10 cellular contexts compared by ENCODE assay signal in genomic region chr6:116267879-116268588, GRCh38. TPM values are rescaled to one million over a fixed set of nuclear protein-coding genes. Genes with fewer than 3 reads are reported as not detected.
DNase-seq lines count a peak whose midpoint lies in the region; ATAC-seq and TF ChIP-seq lines count a peak whose summit lies in the region.
"Had no signal": no experiment of that assay in that cellular context is flagged by ENCODE, and none has a peak within 500 bp of the region (broad histone marks: within the 10 kb centered on the region; RNA-seq: fewer than 3 reads in every experiment).

No MANE protein-coding gene starts in this region.

- H3K4me1 Mint-ChIP-seq in activated T-cell treated with anti-CD3 and anti-CD28 coated beads, Interleukin-2, amount 50 U/mL, for 72 hours (ENCODE audit: low read depth), result peaks cover 40% of the 10 kb centered on the region
- peaks cover 10% of the 10 kb centered on the region for H3K4me1 Mint-ChIP-seq in activated T-helper 2 cell treated with anti-CD3 and anti-CD28 coated beads, Interferon-gamma antibody, Interleukin-2, Interleukin-4, amounts not matched to agents 10 μg/mL and 5 μg/mL and 100 μg/mL, durations not matched to agents 14 hours and 24 hours and 36 hours (ENCODE audit: low read depth)

- ATAC-seq in activated T-cell treated with anti-CD3 and anti-CD28 coated beads, Interleukin-2, amount 50 U/mL, for 72 hours (replicated peaks in 1 of 2), result peak; percentile 33 to 48
- ATAC-seq in HG02642 (IDR thresholded peaks at IDR 0.05; ENCODE audit: poor library complexity, unreplicated experiment) (peak; percentile 19), RWPE2 (ENCODE audit: low read depth) (peak; percentile 45; the same call in 2 of the 3 replicates)

- no peaks in the 10 kb centered on the region for H3K27me3 Mint-ChIP-seq in activated T-cell treated with anti-CD3 and anti-CD28 coated beads, Interleukin-2, amount 50 U/mL, for 72 hours (ENCODE audit: low read depth)
- H3K27me3 Mint-ChIP-seq in activated T-helper 2 cell treated with anti-CD3 and anti-CD28 coated beads, Interferon-gamma antibody, Interleukin-2, Interleukin-4, amounts not matched to agents 10 μg/mL and 5 μg/mL and 100 μg/mL, durations not matched to agents 14 hours and 24 hours and 36 hours (ENCODE audit: low read depth), result no peaks in the 10 kb centered on the region
- H3K27me3 Mint-ChIP-seq: IgD-negative memory B cell had no signal

- H3K27ac Mint-ChIP-seq in activated T-cell treated with anti-CD3 and anti-CD28 coated beads, Interleukin-2, amount 50 U/mL, for 72 hours, result peak overlapping the region; percentile 77
- H3K27ac Mint-ChIP-seq in activated T-helper 2 cell treated with anti-CD3 and anti-CD28 coated beads, Interferon-gamma antibody, Interleukin-2, Interleukin-4, amounts not matched to agents 10 μg/mL and 5 μg/mL and 100 μg/mL, durations not matched to agents 14 hours and 24 hours and 36 hours, result no peak overlapping the region
- H3K27ac Mint-ChIP-seq: IgD-negative memory B cell, neural progenitor cell had no signal

- H3K9me3 Mint-ChIP-seq in activated T-cell treated with anti-CD3 and anti-CD28 coated beads, Interleukin-2, amount 50 U/mL, for 72 hours, result peaks cover 0 to 8% of the 10 kb centered on the region in 2 donors
- H3K9me3 Mint-ChIP-seq in activated T-helper 2 cell treated with anti-CD3 and anti-CD28 coated beads, Interferon-gamma antibody, Interleukin-2, Interleukin-4, amounts not matched to agents 10 μg/mL and 5 μg/mL and 100 μg/mL, durations not matched to agents 14 hours and 24 hours and 36 hours, result peaks cover 13% of the 10 kb centered on the region

- intact Hi-C loops in activated T-helper 2 cell treated with anti-CD3 and anti-CD28 coated beads, Interferon-gamma antibody, Interleukin-2, Interleukin-4, amounts not matched to agents 10 μg/mL and 5 μg/mL and 100 μg/mL, durations not matched to agents 14 hours and 24 hours and 36 hours (cut with micrococcal nuclease), result loop anchor here (5.0 kb wide), 1 partner anchor 264 kb away; no protein-coding TSS in a partner anchor

- H3K4me1 ChIP-seq in RWPE2 (ENCODE audit: insufficient read depth, poor library complexity, severe bottlenecking) (no peaks in the 10 kb centered on the region), HAP-1 (no peaks in the 10 kb centered on the region)

- H3K36me3 Mint-ChIP-seq in activated T-cell treated with anti-CD3 and anti-CD28 coated beads, Interleukin-2, amount 50 U/mL, for 72 hours (ENCODE audit: insufficient read depth in 2 of 2), result peaks cover 17% of the 10 kb centered on the region in 2 donors
- peaks cover 22% of the 10 kb centered on the region for H3K36me3 Mint-ChIP-seq in activated T-helper 2 cell treated with anti-CD3 and anti-CD28 coated beads, Interferon-gamma antibody, Interleukin-2, Interleukin-4, amounts not matched to agents 10 μg/mL and 5 μg/mL and 100 μg/mL, durations not matched to agents 14 hours and 24 hours and 36 hours (ENCODE audit: low read depth)

- H3K36me3 ChIP-seq in RWPE2 (ENCODE audit: low read depth) (peaks cover 18% of the 10 kb centered on the region), HAP-1 (replicated peaks) (no peaks in the 10 kb centered on the region)
- H3K36me3 ChIP-seq: neural progenitor cell had no signal

- H3K9me3 ChIP-seq in RWPE2 (ENCODE audit: severe bottlenecking), result no peaks in the 10 kb centered on the region
- no peaks in the 10 kb centered on the region for H3K9me3 ChIP-seq in HAP-1

- H3K27ac ChIP-seq in RWPE2 (ENCODE audit: poor library complexity, severe bottlenecking), result no peak overlapping the region
- H3K27ac ChIP-seq: neural progenitor cell had no signal

- H3K4me3 ChIP-seq in RWPE2 (ENCODE audit: severe bottlenecking) (no peak overlapping the region), HAP-1 (no peak overlapping the region)
- H3K4me3 ChIP-seq: neural progenitor cell had no signal

- H3K27me3 ChIP-seq in RWPE2 (ENCODE audit: insufficient read depth, poor library complexity, severe bottlenecking), result no peaks in the 10 kb centered on the region
- H3K27me3 ChIP-seq in HAP-1 (ENCODE audit: low read depth), result no peaks in the 10 kb centered on the region
- H3K27me3 ChIP-seq: neural progenitor cell had no signal

- in situ Hi-C loops in HAP-1 (cut with MboI; ENCODE audit: low sequenced_read_pairs), result no loop called here

- DNase-seq in activated T-cell treated with anti-CD3 and anti-CD28 coated beads, Interleukin-2, amount 50 U/mL, for 72 hours, result no peak
- DNase-seq in activated T-cell treated with anti-CD3 and anti-CD28 coated beads, Interleukin-2, amount 50 U/mL, for 48 hours, result no peak
- DNase-seq in RWPE2 (ENCODE audit: low spot score) (no peak), myocyte (ENCODE audit: low read depth) (peak; percentile 26), HAP-1 (ENCODE audit: low spot score in 2 of 2) (no peak)
- no peak for DNase-seq in activated T-helper 2 cell treated with anti-CD3 and anti-CD28 coated beads, Interferon-gamma antibody, Interleukin-2, Interleukin-4, amounts not matched to agents 10 μg/mL and 5 μg/mL and 100 μg/mL, durations not matched to agents 14 hours and 24 hours and 36 hours (ENCODE audit: low spot score)
- DNase-seq in stimulated activated CD4-positive, alpha-beta T cell treated with anti-CD3 and anti-CD28 coated beads, Interleukin-2, amount 100 ng/mL, for 48 hours, result no peak

- TF ChIP-seq CTCF in RWPE2 (IDR thresholded peaks at IDR 0.05; ENCODE audit: poor library complexity, severe bottlenecking), result no peak

- peak overlapping the region in 1 of 2 donors; percentile 11 for H3K4me3 Mint-ChIP-seq in activated T-cell treated with anti-CD3 and anti-CD28 coated beads, Interleukin-2, amount 50 U/mL, for 72 hours
- H3K4me3 Mint-ChIP-seq in activated T-helper 2 cell treated with anti-CD3 and anti-CD28 coated beads, Interferon-gamma antibody, Interleukin-2, Interleukin-4, amounts not matched to agents 10 μg/mL and 5 μg/mL and 100 μg/mL, durations not matched to agents 14 hours and 24 hours and 36 hours (ENCODE audit: low read depth), result no peak overlapping the region
- H3K4me3 Mint-ChIP-seq: IgD-negative memory B cell, neural progenitor cell had no signal

RNA-seq across cellular contexts. Expression of gene TSPYL1, which starts 11.7 kb away (rescaled TPM):
- 10 to 100 TPM; 43.2 to 55.0 TPM for total RNA-seq in activated T-cell treated with anti-CD3 and anti-CD28 coated beads, Interleukin-2, amount 50 U/mL, for 72 hours
- 67.1 and 90.6 TPM in 2 replicates for total RNA-seq in myocyte
- 59.2 TPM for polyA plus RNA-seq in myocyte (2012)
- 41.1 and 42.3 TPM in 2 replicates for total RNA-seq in activated T-helper 2 cell treated with anti-CD3 and anti-CD28 coated beads, Interferon-gamma antibody, Interleukin-2, Interleukin-4, amounts not matched to agents 10 μg/mL and 5 μg/mL and 100 μg/mL, durations not matched to agents 14 hours and 24 hours and 36 hours

RNA-seq across cellular contexts. Expression of gene TSPYL4, which starts 14.2 kb away (rescaled TPM):
- 10 to 100 TPM; 12.5 to 12.6 TPM for total RNA-seq in activated T-cell treated with anti-CD3 and anti-CD28 coated beads, Interleukin-2, amount 50 U/mL, for 72 hours
- total RNA-seq in myocyte, result 30.4 and 34.9 TPM in 2 replicates
- polyA plus RNA-seq in myocyte (2012), result 29.8 TPM
- total RNA-seq in activated T-helper 2 cell treated with anti-CD3 and anti-CD28 coated beads, Interferon-gamma antibody, Interleukin-2, Interleukin-4, amounts not matched to agents 10 μg/mL and 5 μg/mL and 100 μg/mL, durations not matched to agents 14 hours and 24 hours and 36 hours, result 17.5 and 18.0 TPM in 2 replicates
